25 cellular contexts compared by ENCODE assay signal in the genomic region with DNA sequence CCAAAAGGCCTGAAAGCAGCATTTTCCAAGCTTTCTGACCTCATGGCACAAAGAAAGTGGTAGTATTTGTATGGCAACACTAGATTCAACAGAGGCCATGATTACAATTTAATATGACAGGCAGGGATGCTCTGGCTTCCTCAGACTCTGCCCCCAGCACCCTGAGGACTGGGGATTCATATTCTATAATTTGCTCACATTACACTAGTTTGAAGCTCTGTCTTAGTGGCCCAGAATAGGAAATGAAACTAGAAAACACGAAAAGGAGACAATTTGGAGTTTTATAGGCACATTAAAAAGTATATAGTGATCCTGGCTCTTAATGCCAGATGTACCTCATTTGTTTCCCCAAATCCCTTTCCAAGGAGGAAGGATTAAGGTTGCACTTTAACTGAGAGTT.
"Had no signal": no experiment of that assay in that cellular context is flagged by ENCODE, and none has a peak within 500 bp of the region (broad histone marks: within the 10 kb centered on the region; RNA-seq: fewer than 3 reads in every experiment).

No MANE protein-coding gene starts in this region.

- DNase-seq: dorsolateral prefrontal cortex; effector CD8-positive, alpha-beta T cell; endodermal cell; foreskin keratinocyte; head of caudate nucleus; left ventricle myocardium superior; lower lobe of right lung; natural killer cell; occipital lobe; ovary; posterior cingulate gyrus; psoas muscle; right cardiac atrium; sigmoid colon; stimulated activated CD4-positive, alpha-beta T cell treated with anti-CD3 and anti-CD28 coated beads, Interleukin-2, amount 100 ng/mL, for 24 hours; stimulated activated CD4-positive, alpha-beta T cell treated with anti-CD3 and anti-CD28 coated beads, Interleukin-4, amount 100 ng/mL, for 24 hours; stimulated activated naive CD4-positive, alpha-beta T cell treated with Interleukin-2 at 50 U/mL for 16 hours; stomach; thyroid gland had no signal

- H3K4me1 ChIP-seq: foreskin keratinocyte, lower lobe of right lung, psoas muscle, sigmoid colon, stomach, thyroid gland had no signal

- ATAC-seq: esophagus mucosa; foreskin keratinocyte; left ventricle myocardium superior; lower lobe of right lung; natural killer cell; psoas muscle; right cardiac atrium; stimulated activated effector memory CD8-positive, alpha-beta T cell treated with anti-CD3 and anti-CD28 coated beads, Interleukin-12 subunit alpha, Interleukin-12 subunit beta, amount 100 ng/mL, for 72 hours had no signal

- H3K9me3 Mint-ChIP-seq: endodermal cell; natural killer cell; stimulated activated effector memory CD8-positive, alpha-beta T cell treated with anti-CD3 and anti-CD28 coated beads, Interleukin-12 subunit alpha, Interleukin-12 subunit beta, amount 100 ng/mL, for 72 hours; type B pancreatic cell had no signal

- FAIRE-seq: colon, keratinocyte had no signal

- H3K27ac Mint-ChIP-seq: endodermal cell; natural killer cell; stimulated activated effector memory CD8-positive, alpha-beta T cell treated with anti-CD3 and anti-CD28 coated beads, Interleukin-12 subunit alpha, Interleukin-12 subunit beta, amount 100 ng/mL, for 72 hours; type B pancreatic cell had no signal

- H3K36me3 ChIP-seq: lower lobe of right lung, ovary, sigmoid colon, stomach, thyroid gland had no signal

- H3K27me3 Mint-ChIP-seq: type B pancreatic cell had no signal

- H3K4me3 ChIP-seq: dorsolateral prefrontal cortex, lower lobe of right lung, ovary, psoas muscle, sigmoid colon, stomach, thyroid gland had no signal

- H3K27me3 ChIP-seq: dorsolateral prefrontal cortex, foreskin keratinocyte, ovary, sigmoid colon, stomach, thyroid gland had no signal

- H3K4me3 Mint-ChIP-seq: endodermal cell; natural killer cell; stimulated activated effector memory CD8-positive, alpha-beta T cell treated with anti-CD3 and anti-CD28 coated beads, Interleukin-12 subunit alpha, Interleukin-12 subunit beta, amount 100 ng/mL, for 72 hours; type B pancreatic cell had no signal

- H3K36me3 Mint-ChIP-seq: natural killer cell; stimulated activated effector memory CD8-positive, alpha-beta T cell treated with anti-CD3 and anti-CD28 coated beads, Interleukin-12 subunit alpha, Interleukin-12 subunit beta, amount 100 ng/mL, for 72 hours had no signal

- H3K9me3 ChIP-seq: lower lobe of right lung, ovary, psoas muscle, sigmoid colon, stomach, thyroid gland had no signal

- H3K27ac ChIP-seq: epithelial cell of prostate, foreskin keratinocyte, lower lobe of right lung, ovary, psoas muscle, sigmoid colon, stomach, thyroid gland had no signal

- H3K4me1 Mint-ChIP-seq: endodermal cell; natural killer cell; stimulated activated effector memory CD8-positive, alpha-beta T cell treated with anti-CD3 and anti-CD28 coated beads, Interleukin-12 subunit alpha, Interleukin-12 subunit beta, amount 100 ng/mL, for 72 hours had no signal
